In the genomic region with DNA sequence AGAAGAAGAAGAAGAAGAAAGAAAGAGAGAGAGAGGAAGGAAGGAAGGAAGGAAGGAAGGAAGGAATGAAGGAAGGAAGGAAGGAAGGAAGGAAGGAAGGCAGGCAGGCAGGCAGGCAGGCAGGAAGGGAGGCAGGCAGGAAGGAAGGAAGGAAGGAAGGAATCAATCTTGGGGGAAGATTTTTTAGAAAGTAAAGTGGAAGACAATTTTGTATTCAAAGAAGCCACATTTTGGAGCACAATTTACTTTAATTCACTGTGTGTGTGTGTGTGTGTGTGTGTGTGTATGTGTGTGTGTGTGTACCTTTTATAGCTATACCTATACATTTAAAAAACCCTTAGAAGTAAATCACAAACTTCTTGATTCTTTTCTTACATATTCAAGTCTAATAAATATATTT, we compare ENCODE assay signal across 2 cellular contexts. TPM values are rescaled to one million over a fixed set of nuclear protein-coding genes. Genes with fewer than 3 reads are reported as not detected.
"Had no signal": no experiment of that assay in that cellular context is flagged by ENCODE, and none has a peak within 500 bp of the region (broad histone marks: within the 10 kb centered on the region; RNA-seq: fewer than 3 reads in every experiment).

No MANE protein-coding gene starts in this region.

RNA-seq across cellular contexts. Expression of gene COL21A1, which starts 13.2 kb away (rescaled TPM):
- total RNA-seq: G401, GM12878 had no signal
